1 cellular context compared by ENCODE assay signal in genomic region chr2:69770193-69770702, GRCh38.
A peak's percentile ranks its signal among the peaks of the same experiment; 100 is the strongest.
TF ChIP-seq lines count a peak whose summit lies in the region.

No MANE protein-coding gene starts in this region.

TF ChIP-seq in K562, 482 proteins besides CTCF, POLR2A, EP300 and RAD21 (continued from another document and continues in another):
- TF ChIP-seq PBX2 (CRISPR knock-in tag; IDR thresholded peaks at IDR 0.05; ENCODE audit: low read depth): no peak
- no peak for TF ChIP-seq PBX2 (tag; conservative IDR thresholded peaks at IDR 0.05; ENCODE audit: low read depth)
- TF ChIP-seq ZNF133 (CRISPR knock-in tag; IDR thresholded peaks at IDR 0.05): no peak
- no peak for TF ChIP-seq NELFE (IDR thresholded peaks at IDR 0.05; ENCODE audit: insufficient read depth, insufficient read length)
- TF ChIP-seq PKNOX1 (IDR thresholded peaks at IDR 0.05): peak; percentile 45; the same call in 1 of the 2 replicates
- TF ChIP-seq RBM39 (optimal IDR thresholded peaks at IDR 0.05; ENCODE audit: low read depth, low read length): no peak
- no peak for TF ChIP-seq BACH1 (tag; IDR thresholded peaks at IDR 0.05)
- TF ChIP-seq DDX20 (tag; IDR thresholded peaks at IDR 0.05; ENCODE audit: low read depth): no peak
- peak; percentile 81 for TF ChIP-seq L3MBTL2 (IDR thresholded peaks at IDR 0.05)
- TF ChIP-seq GATAD2A (IDR thresholded peaks at IDR 0.05): no peak
- TF ChIP-seq, protein P1, sequence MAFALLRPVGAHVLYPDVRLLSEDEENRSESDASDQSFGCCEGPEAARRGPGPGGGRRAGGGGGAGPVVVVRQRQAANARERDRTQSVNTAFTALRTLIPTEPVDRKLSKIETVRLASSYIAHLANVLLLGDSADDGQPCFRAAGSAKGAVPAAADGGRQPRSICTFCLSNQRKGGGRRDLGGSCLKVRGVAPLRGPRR (CRISPR knock-in tag; IDR thresholded peaks at IDR 0.05): no peak
- no peak for TF ChIP-seq POLR2G (IDR thresholded peaks at IDR 0.05; ENCODE audit: low read depth, low read length)
- no peak for TF ChIP-seq HLTF (IDR thresholded peaks at IDR 0.05)
- no peak for TF ChIP-seq PYGO2 (tag; IDR thresholded peaks at IDR 0.05)
- TF ChIP-seq LCOR (CRISPR knock-in tag; IDR thresholded peaks at IDR 0.05): peak; percentile 88; the same call in 1 of the 2 replicates
- TF ChIP-seq ARID3A (IDR thresholded peaks at IDR 0.05; ENCODE audit: borderline replicate concordance, low read depth, low read length): peak; percentile 38; the same call in 1 of the 2 replicates
- no peak for TF ChIP-seq SRSF7 (optimal IDR thresholded peaks at IDR 0.05; ENCODE audit: low read depth, low read length)
- TF ChIP-seq ZNF263 (CRISPR knock-in tag; IDR thresholded peaks at IDR 0.05; ENCODE audit: borderline replicate concordance): no peak
- TF ChIP-seq CBFA2T2 (conservative IDR thresholded peaks at IDR 0.05): peak; percentile 28; the same call in 1 of the 2 replicates
- no peak for TF ChIP-seq ZFP1 (CRISPR knock-in tag; IDR thresholded peaks at IDR 0.05)
- TF ChIP-seq ZNF551 (CRISPR knock-in tag; IDR thresholded peaks at IDR 0.05): no peak
- no peak for TF ChIP-seq CBFB (CRISPR knock-in tag; IDR thresholded peaks at IDR 0.05)
- TF ChIP-seq POLR2H (tag; IDR thresholded peaks at IDR 0.05; ENCODE audit: low read depth): no peak
- no peak for TF ChIP-seq MTA2 (IDR thresholded peaks at IDR 0.05; ENCODE audit: low read depth)
- no peak for TF ChIP-seq RBM15 (IDR thresholded peaks at IDR 0.05; ENCODE audit: insufficient read depth, low read length)
- TF ChIP-seq FOXJ3 (CRISPR knock-in tag; IDR thresholded peaks at IDR 0.05): no peak
- TF ChIP-seq MCM2 (IDR thresholded peaks at IDR 0.05; ENCODE audit: low read depth): no peak
- TF ChIP-seq STAT5B (CRISPR knock-in tag; IDR thresholded peaks at IDR 0.05): no peak
- no peak for TF ChIP-seq ESRRB (CRISPR knock-in tag; IDR thresholded peaks at IDR 0.05; ENCODE audit: borderline replicate concordance)
- no peak for TF ChIP-seq ELF2 (CRISPR knock-in tag; IDR thresholded peaks at IDR 0.05)
- TF ChIP-seq COPS2 (conservative IDR thresholded peaks at IDR 0.05): no peak
- TF ChIP-seq MEIS2 (IDR thresholded peaks at IDR 0.05; ENCODE audit: partially characterized antibody): peak; percentile 64
- no peak for TF ChIP-seq SIN3B (IDR thresholded peaks at IDR 0.05; ENCODE audit: low read depth)
- no peak for TF ChIP-seq ZNF124 (CRISPR knock-in tag; IDR thresholded peaks at IDR 0.05)
- TF ChIP-seq WHSC1 (IDR thresholded peaks at IDR 0.05; ENCODE audit: low read length): no peak
- no peak for TF ChIP-seq ATF2 (CRISPR knock-in tag; IDR thresholded peaks at IDR 0.05)
- no peak for TF ChIP-seq ZNF239 (CRISPR knock-in tag; IDR thresholded peaks at IDR 0.05)
- TF ChIP-seq GABPB2 (CRISPR knock-in tag; conservative IDR thresholded peaks at IDR 0.05): no peak
- TF ChIP-seq SUPT5H (IDR thresholded peaks at IDR 0.05): no peak
- TF ChIP-seq ZBTB7A (IDR thresholded peaks at IDR 0.05; ENCODE audit: borderline replicate concordance, control insufficient read depth, low read depth, low read length): no peak
- TF ChIP-seq NBN (IDR thresholded peaks at IDR 0.05; ENCODE audit: low read depth): no peak
- TF ChIP-seq FOSL1 (tag; conservative IDR thresholded peaks at IDR 0.05): peak; percentile 98
- no peak for TF ChIP-seq HNRNPLL (IDR thresholded peaks at IDR 0.05; ENCODE audit: low read depth, low read length, poor library complexity, severe bottlenecking)
- TF ChIP-seq ZKSCAN8 (CRISPR knock-in tag; IDR thresholded peaks at IDR 0.05): no peak
- TF ChIP-seq ZNF76 (CRISPR knock-in tag; IDR thresholded peaks at IDR 0.05; ENCODE audit: borderline replicate concordance): no peak
- no peak for TF ChIP-seq HNRNPUL1 (IDR thresholded peaks at IDR 0.05; ENCODE audit: low read length)
- no peak for TF ChIP-seq KAT2B (IDR thresholded peaks at IDR 0.05; ENCODE audit: low read depth, low read length)
- TF ChIP-seq PHF8 (IDR thresholded peaks at IDR 0.05; ENCODE audit: borderline replicate concordance, low read length): no peak
- TF ChIP-seq DPF2 (IDR thresholded peaks at IDR 0.05): peak; percentile 83
- TF ChIP-seq LARP7 (IDR thresholded peaks at IDR 0.05): no peak
- no peak for TF ChIP-seq ZNF3 (CRISPR knock-in tag; IDR thresholded peaks at IDR 0.05)
- TF ChIP-seq CBX1 (IDR thresholded peaks at IDR 0.05; ENCODE audit: low read depth): no peak
- TF ChIP-seq SIX5 (IDR thresholded peaks at IDR 0.05; ENCODE audit: borderline replicate concordance in 1 of 2, insufficient read depth in 1 of 2, low read depth in 1 of 2, low read length in 2 of 2): no peak
- 0 out of 2 replicates have a peak, but pooled peaks have one; percentile 32 for TF ChIP-seq MEF2A (IDR thresholded peaks at IDR 0.05; ENCODE audit: control insufficient read depth, low read depth, low read length)
- no peak for TF ChIP-seq ZZZ3 (IDR thresholded peaks at IDR 0.05)
- TF ChIP-seq, protein P2, sequence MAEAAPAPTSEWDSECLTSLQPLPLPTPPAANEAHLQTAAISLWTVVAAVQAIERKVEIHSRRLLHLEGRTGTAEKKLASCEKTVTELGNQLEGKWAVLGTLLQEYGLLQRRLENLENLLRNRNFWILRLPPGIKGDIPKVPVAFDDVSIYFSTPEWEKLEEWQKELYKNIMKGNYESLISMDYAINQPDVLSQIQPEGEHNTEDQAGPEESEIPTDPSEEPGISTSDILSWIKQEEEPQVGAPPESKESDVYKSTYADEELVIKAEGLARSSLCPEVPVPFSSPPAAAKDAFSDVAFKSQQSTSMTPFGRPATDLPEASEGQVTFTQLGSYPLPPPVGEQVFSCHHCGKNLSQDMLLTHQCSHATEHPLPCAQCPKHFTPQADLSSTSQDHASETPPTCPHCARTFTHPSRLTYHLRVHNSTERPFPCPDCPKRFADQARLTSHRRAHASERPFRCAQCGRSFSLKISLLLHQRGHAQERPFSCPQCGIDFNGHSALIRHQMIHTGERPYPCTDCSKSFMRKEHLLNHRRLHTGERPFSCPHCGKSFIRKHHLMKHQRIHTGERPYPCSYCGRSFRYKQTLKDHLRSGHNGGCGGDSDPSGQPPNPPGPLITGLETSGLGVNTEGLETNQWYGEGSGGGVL (CRISPR knock-in tag; IDR thresholded peaks at IDR 0.05): no peak
- 0 out of 2 replicates have a peak, but pooled peaks have one; percentile 51 for TF ChIP-seq ZNF592 (IDR thresholded peaks at IDR 0.05)
- TF ChIP-seq IRF9 (tag; IDR thresholded peaks at IDR 0.05): no peak
- TF ChIP-seq SRF (CRISPR knock-in tag; IDR thresholded peaks at IDR 0.05): no peak
- no peak for TF ChIP-seq POLR2B (IDR thresholded peaks at IDR 0.05; ENCODE audit: low read depth, partially characterized antibody)
